ENCODE assay signal across 8 cellular contexts in genomic region chr9:131734165-131734610, GRCh38. TPM values are rescaled to one million over a fixed set of nuclear protein-coding genes. Genes with fewer than 3 reads are reported as not detected.
DNase-seq lines count a peak whose midpoint lies in the region; ATAC-seq and TF ChIP-seq lines count a peak whose summit lies in the region.

No MANE protein-coding gene starts in this region.

- H3K9me3 Mint-ChIP-seq in activated T-cell treated with anti-CD3 and anti-CD28 coated beads, Interleukin-2, amount 50 U/mL, for 72 hours: no peaks in the 10 kb centered on the region

- H2AFZ ChIP-seq in hepatocyte: no peak overlapping the region

- no peaks in the 10 kb centered on the region for H3K36me3 ChIP-seq in hepatocyte (replicated peaks; ENCODE audit: insufficient read depth, low read depth)
- no peaks in the 10 kb centered on the region for H3K36me3 ChIP-seq in uterus

- no peak for TF ChIP-seq CTCF in GM12864 (IDR thresholded peaks at IDR 0.05; ENCODE audit: low read depth, low read length, missing control alignments)
- no peak for TF ChIP-seq CTCF in hepatocyte (IDR thresholded peaks at IDR 0.05; ENCODE audit: poor library complexity)
- no peak for TF ChIP-seq CTCF in uterus (IDR thresholded peaks at IDR 0.05)

- no peaks in the 10 kb centered on the region for H3K9me2 ChIP-seq in hepatocyte (replicated peaks; ENCODE audit: insufficient read depth)

- no peak for DNase-seq in GM12864 (ENCODE audit: low read depth)
- peak; percentile 62 for DNase-seq in NCI-H1105 treated with DMSO at 0.1 percent for 48 hours (lab: John Stamatoyannopoulos, UW)
- DNase-seq in activated T-cell treated with anti-CD3 and anti-CD28 coated beads, Interleukin-2, amount 50 U/mL, for 72 hours: peak; percentile 68
- peak; percentile 43 for DNase-seq in hepatocyte (ENCODE audit: low spot score)
- DNase-seq in uterus: no peak
- DNase-seq in 8988T: no peak

- intact Hi-C loops in uterus (cut with DNase I; ENCODE audit: low total_unique reads): no loop called here

- H3K4me3 ChIP-seq in GM12864 (ENCODE audit: low read depth, low read length): peak overlapping the region; percentile 35
- H3K4me3 ChIP-seq in hepatocyte: no peak overlapping the region
- H3K4me3 ChIP-seq in uterus: no peak overlapping the region

- peak overlapping the region; percentile 93 for H3K27ac Mint-ChIP-seq in activated T-cell treated with anti-CD3 and anti-CD28 coated beads, Interleukin-2, amount 50 U/mL, for 72 hours

- H3K4me1 ChIP-seq in hepatocyte (ENCODE audit: insufficient read depth) (peaks cover 64% of the 10 kb centered on the region), uterus (peaks cover 5 to 8% of the 10 kb centered on the region in 2 donors)

- H3K27me3 ChIP-seq in hepatocyte (no peaks in the 10 kb centered on the region), uterus (no peaks in the 10 kb centered on the region)

- H3K9me3 ChIP-seq in hepatocyte (ENCODE audit: low read depth) (no peaks in the 10 kb centered on the region), uterus (no peaks in the 10 kb centered on the region)

- H3K79me2 ChIP-seq in hepatocyte: peaks cover 91% of the 10 kb centered on the region

- no peaks in the 10 kb centered on the region for H3K27me3 Mint-ChIP-seq in activated T-cell treated with anti-CD3 and anti-CD28 coated beads, Interleukin-2, amount 50 U/mL, for 72 hours (ENCODE audit: low read depth)

- H3K4me3 Mint-ChIP-seq in activated T-cell treated with anti-CD3 and anti-CD28 coated beads, Interleukin-2, amount 50 U/mL, for 72 hours: peak overlapping the region; percentile 79 to 83

- H3K27ac ChIP-seq in hepatocyte (peak overlapping the region; percentile 89), uterus (peak overlapping the region; percentile 22 to 44)

- H3K4me1 Mint-ChIP-seq in activated T-cell treated with anti-CD3 and anti-CD28 coated beads, Interleukin-2, amount 50 U/mL, for 72 hours (ENCODE audit: low read depth): peaks cover 91% of the 10 kb centered on the region

- TF ChIP-seq POLR2A in uterus (IDR thresholded peaks at IDR 0.05): no peak

- peaks cover 9 to 15% of the 10 kb centered on the region in 2 donors for H3K36me3 Mint-ChIP-seq in activated T-cell treated with anti-CD3 and anti-CD28 coated beads, Interleukin-2, amount 50 U/mL, for 72 hours (ENCODE audit: insufficient read depth in 2 of 2)

- ATAC-seq in activated T-cell treated with anti-CD3 and anti-CD28 coated beads, Interleukin-2, amount 50 U/mL, for 72 hours (replicated peaks in 1 of 2): peak; percentile 7 to 20
- ATAC-seq in GM21737 (IDR thresholded peaks at IDR 0.05; ENCODE audit: unreplicated experiment) (no peak), HG02571 (IDR thresholded peaks at IDR 0.05; ENCODE audit: unreplicated experiment) (no peak)

- H3K4me2 ChIP-seq in hepatocyte: peak overlapping the region; percentile 19

- 63% methylated on average over 6 of the region's 6 CpGs for WGBS in hepatocyte (ENCODE audit: low lambda C conversion rate, missing lambda C conversion rate)

- peaks cover 46% of the 10 kb centered on the region for H4K20me1 ChIP-seq in hepatocyte (ENCODE audit: insufficient read depth, poor library complexity, severe bottlenecking)

RNA-seq across cellular contexts. Expression of gene RAPGEF1, which starts 5.7 kb away (rescaled TPM):
- total RNA-seq in activated T-cell treated with anti-CD3 and anti-CD28 coated beads, Interleukin-2, amount 50 U/mL, for 72 hours: 100 to 1,000 TPM; 170 to 175 TPM
- 26.2 and 27.5 TPM in 2 replicates for total RNA-seq in hepatocyte
- polyA plus RNA-seq in hepatocyte: 24.8 and 29.7 TPM in 2 replicates
- 10 to 100 TPM; 13.1 to 73.7 (median 26.2) TPM for total RNA-seq in uterus

Comparison
In these comparisons a context has a peak if more than half of its experiments do, and no peak if none do; other contexts are left out.
1. DNase-seq: peak in NCI-H1105 treated with DMSO at 0.1 percent for 48 hours (single experiment), activated T-cell treated with anti-CD3 and anti-CD28 coated beads, Interleukin-2, amount 50 U/mL, for 72 hours (2 of 2) and hepatocyte (single experiment); none in GM12864 (single experiment), uterus (0 of 2) and 8988T (single experiment).
2. ATAC-seq: peak in activated T-cell treated with anti-CD3 and anti-CD28 coated beads, Interleukin-2, amount 50 U/mL, for 72 hours (2 of 2); none in GM21737 (single experiment) and HG02571 (single experiment).